Comparison of ENCODE assay signal across 17 cellular contexts in genomic region chr6:79427721-79428120, GRCh38.
DNase-seq lines count a peak whose midpoint lies in the region; ATAC-seq and TF ChIP-seq lines count a peak whose summit lies in the region.
"Had no signal": no experiment of that assay in that cellular context is flagged by ENCODE, and none has a peak within 500 bp of the region (broad histone marks: within the 10 kb centered on the region; RNA-seq: fewer than 3 reads in every experiment).

No MANE protein-coding gene starts in this region.

- H3K4me3 ChIP-seq in neural cell (ENCODE audit: low read length) (no peak overlapping the region), Caco-2 (ENCODE audit: low read depth, low read length) (no peak overlapping the region), uterus (no peak overlapping the region)
- H3K4me3 ChIP-seq: BLaER1 treated with 17β-estradiol and CSF1 and Interleukin-3, amounts not matched to agents 10 nM and 100 nM; GM12878; GM23248; HAP-1 had no signal

- no peak for TF ChIP-seq CTCF in neural cell (IDR thresholded peaks at IDR 0.05; ENCODE audit: poor library complexity, severe bottlenecking)
- TF ChIP-seq CTCF in Caco-2 (IDR thresholded peaks at IDR 0.05; ENCODE audit: insufficient read depth in 1 of 2, low read depth in 1 of 2, low read length in 1 of 2, severe bottlenecking in 1 of 2, unreplicated experiment in 1 of 2): no peak
- TF ChIP-seq CTCF in uterus (IDR thresholded peaks at IDR 0.05): no peak

- TF ChIP-seq POLR2A in uterus (IDR thresholded peaks at IDR 0.05): no peak

- H3K9me3 ChIP-seq in neural cell (ENCODE audit: low read length): no peaks in the 10 kb centered on the region
- H3K9me3 ChIP-seq in Caco-2: no peaks in the 10 kb centered on the region
- H3K9me3 ChIP-seq in uterus: no peaks in the 10 kb centered on the region
- H3K9me3 ChIP-seq: BLaER1 treated with 17β-estradiol and CSF1 and Interleukin-3, amounts not matched to agents 10 nM and 100 nM; HAP-1 had no signal

- DNase-seq in NCI-H226 (peak; percentile 65), amniotic epithelial cell (ENCODE audit: low read depth) (peak; percentile 16), Caco-2 (no peak), uterus (no peak)
- DNase-seq in activated CD4-positive, alpha-beta T cell treated with anti-CD3 and anti-CD28 coated beads, Interleukin-2, amount 10 ng/mL, durations not matched to agents 24 days and 14 days: no peak
- no peak for DNase-seq in naive thymus-derived CD8-positive, alpha-beta T cell
- DNase-seq: 8988T; CD8-positive, alpha-beta T cell; DMS 273 treated with DMSO at 0.1 percent for 48 hours; DMS53; DND-41; EL; GM23248 had no signal

- H3K4me3 Mint-ChIP-seq in activated CD4-positive, alpha-beta T cell treated with anti-CD3 and anti-CD28 coated beads, Interleukin-2, amount 10 ng/mL, durations not matched to agents 24 days and 14 days: no peak overlapping the region
- no peak overlapping the region for H3K4me3 Mint-ChIP-seq in naive thymus-derived CD8-positive, alpha-beta T cell
- no peak overlapping the region for H3K4me3 Mint-ChIP-seq in Caco-2 (ENCODE audit: unreplicated experiment)
- H3K4me3 Mint-ChIP-seq: CD8-positive, alpha-beta T cell had no signal

- no peak for TF ChIP-seq RAD21 in neural cell (conservative IDR thresholded peaks at IDR 0.05)

- no peak overlapping the region for H3K4me2 ChIP-seq in neural cell (ENCODE audit: low read length)
- H3K4me2 ChIP-seq: BLaER1 treated with 17β-estradiol and CSF1 and Interleukin-3, amounts not matched to agents 10 nM and 100 nM had no signal

- TF ChIP-seq EP300 in neural cell (conservative IDR thresholded peaks at IDR 0.05; ENCODE audit: poor library complexity, severe bottlenecking): no peak

- H3K79me2 ChIP-seq in neural cell (replicated peaks; ENCODE audit: insufficient read depth, low read length): no peaks in the 10 kb centered on the region

- H3F3A ChIP-seq in neural cell (ENCODE audit: insufficient read depth, low read length, poor library complexity, severe bottlenecking): no peaks in the 10 kb centered on the region

- H3K4me1 ChIP-seq in Caco-2: peaks cover 16% of the 10 kb centered on the region
- H3K4me1 ChIP-seq in uterus: no peaks in the 10 kb centered on the region
- H3K4me1 ChIP-seq: BLaER1 treated with 17β-estradiol and CSF1 and Interleukin-3, amounts not matched to agents 10 nM and 100 nM had no signal

- H2AFZ ChIP-seq in neural cell (ENCODE audit: low read depth, low read length): no peak overlapping the region
- H2AFZ ChIP-seq: GM23248 had no signal

- no peaks in the 10 kb centered on the region for H3K4me1 Mint-ChIP-seq in activated CD4-positive, alpha-beta T cell treated with anti-CD3 and anti-CD28 coated beads, Interleukin-2, amount 10 ng/mL, durations not matched to agents 24 days and 14 days
- no peaks in the 10 kb centered on the region for H3K4me1 Mint-ChIP-seq in naive thymus-derived CD8-positive, alpha-beta T cell
- H3K4me1 Mint-ChIP-seq in Caco-2 (ENCODE audit: low read depth, unreplicated experiment): peaks cover 6% of the 10 kb centered on the region

- BruUV-seq in Caco-2 (replicated peaks; lab: Mats Ljungman, UMichigan): no TSS peak

- H3K27me3 ChIP-seq in neural cell (ENCODE audit: insufficient read depth, low read depth, low read length) (no peaks in the 10 kb centered on the region), Caco-2 (replicated peaks; ENCODE audit: control insufficient read depth, insufficient read depth, low read length) (no peaks in the 10 kb centered on the region), uterus (no peaks in the 10 kb centered on the region)
- H3K27me3 ChIP-seq: BLaER1 treated with 17β-estradiol and CSF1 and Interleukin-3, amounts not matched to agents 10 nM and 100 nM had no signal

- CTCF ChIA-PET in Caco-2 (lab: Charles Lee): no interaction called here

- no peaks in the 10 kb centered on the region for H3K36me3 Mint-ChIP-seq in activated CD4-positive, alpha-beta T cell treated with anti-CD3 and anti-CD28 coated beads, Interleukin-2, amount 10 ng/mL, durations not matched to agents 24 days and 14 days (ENCODE audit: low read depth)
- H3K36me3 Mint-ChIP-seq in naive thymus-derived CD8-positive, alpha-beta T cell: no peaks in the 10 kb centered on the region
- no peaks in the 10 kb centered on the region for H3K36me3 Mint-ChIP-seq in Caco-2 (ENCODE audit: insufficient read depth, unreplicated experiment)
- H3K36me3 Mint-ChIP-seq: CD8-positive, alpha-beta T cell had no signal

- H3K27ac ChIP-seq in neural cell (ENCODE audit: low read length) (peak overlapping the region; percentile 21), uterus (no peak overlapping the region)
- H3K27ac ChIP-seq: BLaER1 treated with 17β-estradiol and CSF1 and Interleukin-3, amounts not matched to agents 10 nM and 100 nM; GM23248 had no signal

- intact Hi-C loops in activated CD4-positive, alpha-beta T cell treated with anti-CD3 and anti-CD28 coated beads, Interleukin-2, amount 10 ng/mL, durations not matched to agents 24 days and 14 days (cut with micrococcal nuclease): no loop called here
- intact Hi-C loops in Caco-2 (cut with micrococcal nuclease; ENCODE audit: unreplicated experiment) (no loop called here), uterus (cut with DNase I; ENCODE audit: low total_unique reads) (no loop called here)

- no peak overlapping the region for H3K9ac ChIP-seq in neural cell (ENCODE audit: low read length)
- H3K9ac ChIP-seq: BLaER1 treated with 17β-estradiol and CSF1 and Interleukin-3, amounts not matched to agents 10 nM and 100 nM; GM23248 had no signal

- no peaks in the 10 kb centered on the region for H4K20me1 ChIP-seq in neural cell (ENCODE audit: insufficient read depth)
- H4K20me1 ChIP-seq: BLaER1 treated with 17β-estradiol and CSF1 and Interleukin-3, amounts not matched to agents 10 nM and 100 nM had no signal

- H3K27ac Mint-ChIP-seq in activated CD4-positive, alpha-beta T cell treated with anti-CD3 and anti-CD28 coated beads, Interleukin-2, amount 10 ng/mL, durations not matched to agents 24 days and 14 days: no peak overlapping the region
- H3K27ac Mint-ChIP-seq in naive thymus-derived CD8-positive, alpha-beta T cell: no peak overlapping the region
- no peak overlapping the region for H3K27ac Mint-ChIP-seq in Caco-2 (ENCODE audit: unreplicated experiment)
- H3K27ac Mint-ChIP-seq: CD8-positive, alpha-beta T cell had no signal

- peaks cover 2% of the 10 kb centered on the region for H3K27me3 Mint-ChIP-seq in activated CD4-positive, alpha-beta T cell treated with anti-CD3 and anti-CD28 coated beads, Interleukin-2, amount 10 ng/mL, durations not matched to agents 24 days and 14 days
- peaks cover 0 to 14% (median 1%) of the 10 kb centered on the region in 5 donors for H3K27me3 Mint-ChIP-seq in naive thymus-derived CD8-positive, alpha-beta T cell
- H3K27me3 Mint-ChIP-seq in Caco-2 (ENCODE audit: insufficient read depth, unreplicated experiment): no peaks in the 10 kb centered on the region

- no peaks in the 10 kb centered on the region for H3K9me3 Mint-ChIP-seq in activated CD4-positive, alpha-beta T cell treated with anti-CD3 and anti-CD28 coated beads, Interleukin-2, amount 10 ng/mL, durations not matched to agents 24 days and 14 days
- H3K9me3 Mint-ChIP-seq in naive thymus-derived CD8-positive, alpha-beta T cell: no peaks in the 10 kb centered on the region
- no peaks in the 10 kb centered on the region for H3K9me3 Mint-ChIP-seq in Caco-2 (ENCODE audit: unreplicated experiment)
- H3K9me3 Mint-ChIP-seq: CD8-positive, alpha-beta T cell had no signal

- H3K36me3 ChIP-seq in neural cell (ENCODE audit: insufficient read depth, low read length) (no peaks in the 10 kb centered on the region), Caco-2 (ENCODE audit: control insufficient read depth, insufficient read depth, low read length) (no peaks in the 10 kb centered on the region), uterus (no peaks in the 10 kb centered on the region)
- H3K36me3 ChIP-seq: BLaER1 treated with 17β-estradiol and CSF1 and Interleukin-3, amounts not matched to agents 10 nM and 100 nM; HAP-1 had no signal

- no peak for ATAC-seq in naive thymus-derived CD8-positive, alpha-beta T cell
- ATAC-seq: CD8-positive, alpha-beta T cell; GM12878 had no signal

- H3K9me2 ChIP-seq in neural cell (ENCODE audit: insufficient read depth, low read length): no peaks in the 10 kb centered on the region

- POLR2A ChIA-PET in naive thymus-derived CD8-positive, alpha-beta T cell (lab: Charles Lee): no interaction called here
- POLR2A ChIA-PET in Caco-2 (lab: Charles Lee): interaction anchor here (0.9 kb wide), 1 partner anchor 40 kb away, joined by 3 read pairs; no protein-coding TSS in a partner anchor

TF ChIP-seq in neural cell, 6 proteins besides CTCF, POLR2A, EP300 and RAD21:
- TF ChIP-seq MXI1 (conservative IDR thresholded peaks at IDR 0.05; ENCODE audit: poor library complexity, severe bottlenecking) (no peak), POLR2AphosphoS5 (IDR thresholded peaks at IDR 0.05) (peak; percentile 31), EZH2 (IDR thresholded peaks at IDR 0.05; ENCODE audit: borderline replicate concordance, insufficient read depth, low read length, poor library complexity, severe bottlenecking) (no peak)

Comparison
In these comparisons a context has a peak if more than half of its experiments do, and no peak if none do; other contexts are left out.
1. DNase-seq: peak in NCI-H226 (single experiment) and amniotic epithelial cell (single experiment); none in activated CD4-positive, alpha-beta T cell treated with anti-CD3 and anti-CD28 coated beads, Interleukin-2, amount 10 ng/mL, durations not matched to agents 24 days and 14 days (single experiment), naive thymus-derived CD8-positive, alpha-beta T cell (0 of 10), Caco-2 (0 of 2) and uterus (0 of 2).